Comparison of ENCODE assay signal across 21 cellular contexts in the genomic region with DNA sequence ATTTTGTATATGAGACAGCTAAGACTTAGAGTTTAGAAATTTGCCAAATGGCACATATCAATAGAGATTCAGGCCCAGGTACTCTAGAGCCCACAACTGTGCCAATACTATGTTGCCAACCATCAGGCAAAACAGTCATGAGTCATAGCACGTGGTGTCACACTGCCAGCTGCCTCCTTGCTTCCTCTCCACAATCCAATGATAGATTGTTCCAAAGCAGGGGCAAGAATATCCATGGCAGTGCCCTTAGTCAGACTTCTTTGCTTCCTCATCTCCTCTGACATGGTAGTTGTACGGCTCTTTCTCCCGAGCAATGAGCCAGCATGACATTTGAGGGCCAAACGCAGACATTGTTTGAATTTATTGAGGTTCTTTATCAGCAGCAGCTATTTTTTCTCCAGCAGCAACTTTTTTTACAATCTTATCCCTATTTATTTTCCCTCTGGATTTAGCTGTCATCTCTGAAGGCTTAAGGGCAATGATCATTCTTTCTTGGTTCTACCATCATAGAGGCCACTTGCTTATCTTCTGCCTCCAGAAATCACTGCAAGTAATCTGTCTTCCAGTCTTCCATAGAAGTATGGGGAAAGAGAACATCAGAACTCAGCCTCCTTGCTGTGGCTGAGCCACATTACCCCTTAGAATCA.
DNase-seq lines count a peak whose midpoint lies in the region; ATAC-seq, FAIRE-seq and TF ChIP-seq lines count a peak whose summit lies in the region.
"Had no signal": no experiment of that assay in that cellular context is flagged by ENCODE, and none has a peak within 500 bp of the region (broad histone marks: within the 10 kb centered on the region; RNA-seq: fewer than 3 reads in every experiment).

No MANE protein-coding gene starts in this region.

- H3K4me1 ChIP-seq in right lobe of liver = no peaks in the 10 kb centered on the region

- no peaks in the 10 kb centered on the region for H3K27me3 Mint-ChIP-seq in osteocyte (ENCODE audit: unreplicated experiment)
- H3K27me3 Mint-ChIP-seq: activated naive CD4-positive, alpha-beta T cell treated with anti-CD3 and anti-CD28 coated beads, Interleukin-2, amount 10 ng/mL, durations not matched to agents 7 days and 5 days had no signal

- H3K36me3 Mint-ChIP-seq in osteocyte (ENCODE audit: unreplicated experiment) = no peaks in the 10 kb centered on the region
- H3K36me3 Mint-ChIP-seq: activated naive CD4-positive, alpha-beta T cell treated with anti-CD3 and anti-CD28 coated beads, Interleukin-2, amount 10 ng/mL, durations not matched to agents 7 days and 5 days; immature natural killer cell had no signal

- H3K36me3 ChIP-seq in right lobe of liver = no peaks in the 10 kb centered on the region
- H3K36me3 ChIP-seq: BLaER1, cardiac muscle cell, thoracic aorta had no signal

- intact Hi-C loops in right lobe of liver (cut with DNase I) = no loop called here

- TF ChIP-seq CTCF in osteocyte (IDR thresholded peaks at IDR 0.05) = no peak
- no peak for TF ChIP-seq CTCF in right lobe of liver (IDR thresholded peaks at IDR 0.05)

- H3K9me3 ChIP-seq in right lobe of liver = no peaks in the 10 kb centered on the region
- H3K9me3 ChIP-seq: BLaER1, thoracic aorta had no signal

- H3K4me1 Mint-ChIP-seq in osteocyte (ENCODE audit: unreplicated experiment) = peaks cover 37% of the 10 kb centered on the region
- H3K4me1 Mint-ChIP-seq: activated naive CD4-positive, alpha-beta T cell treated with anti-CD3 and anti-CD28 coated beads, Interleukin-2, amount 10 ng/mL, durations not matched to agents 7 days and 5 days had no signal

- DNase-seq in GM19239 (ENCODE audit: insufficient read length, low spot score) (no peak), NCI-H446 treated with DMSO at 0.1 percent for 48 hours (lab: John Stamatoyannopoulos, UW) (peak; percentile 87), epithelial cell of prostate (ENCODE audit: low read depth, low spot score) (peak; percentile 10), osteocyte (ENCODE audit: extremely low spot score, unreplicated experiment) (no peak), right lobe of liver (no peak), NCI-H82 (lab: John Stamatoyannopoulos, UW) (no peak)
- DNase-seq: activated CD4-positive, alpha-beta T cell treated with anti-CD3 and anti-CD28 coated beads for 4 hours; activated naive CD4-positive, alpha-beta T cell treated with anti-CD3 and anti-CD28 coated beads, Interleukin-2, amount 10 ng/mL, durations not matched to agents 7 days and 5 days; effector CD8-positive, alpha-beta T cell; H7; immature natural killer cell; mesenchymal stem cell; NCI-H1048; SHP77 treated with DMSO at 0.1 percent for 48 hours; stimulated activated CD4-positive, alpha-beta T cell treated with anti-CD3 and anti-CD28 coated beads, Interleukin-4, amount 100 ng/mL, for 1 hour; stimulated activated CD8-positive, alpha-beta memory T cell treated with anti-CD3 and anti-CD28 coated beads, Interleukin-4, amount 100 ng/mL, for 48 hours had no signal

- 49% methylated on average over 4 of the region's 4 CpGs for WGBS in right lobe of liver (ENCODE audit: insufficient coverage, low coverage, low lambda C conversion rate, missing lambda C conversion rate)

- no peak overlapping the region for H3K4me3 ChIP-seq in right lobe of liver
- H3K4me3 ChIP-seq: BLaER1, cardiac muscle cell, thoracic aorta had no signal

- no peak for ATAC-seq in right lobe of liver
- no peak for ATAC-seq in HG03280 (IDR thresholded peaks at IDR 0.05; ENCODE audit: unreplicated experiment)
- ATAC-seq: sciatic nerve had no signal

- peaks cover 4% of the 10 kb centered on the region for H3K9me3 Mint-ChIP-seq in osteocyte (ENCODE audit: unreplicated experiment)
- H3K9me3 Mint-ChIP-seq: activated naive CD4-positive, alpha-beta T cell treated with anti-CD3 and anti-CD28 coated beads, Interleukin-2, amount 10 ng/mL, durations not matched to agents 7 days and 5 days; immature natural killer cell had no signal

- peak; percentile 71 for FAIRE-seq in GM19239 (lab: Jason Lieb, UNC)

- H3K27me3 ChIP-seq in right lobe of liver = no peaks in the 10 kb centered on the region
- H3K27me3 ChIP-seq: cardiac muscle cell had no signal

- peak overlapping the region; percentile 11 for H3K27ac Mint-ChIP-seq in osteocyte (ENCODE audit: unreplicated experiment)
- H3K27ac Mint-ChIP-seq: activated naive CD4-positive, alpha-beta T cell treated with anti-CD3 and anti-CD28 coated beads, Interleukin-2, amount 10 ng/mL, durations not matched to agents 7 days and 5 days; immature natural killer cell had no signal

- H3K4me3 Mint-ChIP-seq in osteocyte (ENCODE audit: unreplicated experiment) = no peak overlapping the region
- H3K4me3 Mint-ChIP-seq: activated naive CD4-positive, alpha-beta T cell treated with anti-CD3 and anti-CD28 coated beads, Interleukin-2, amount 10 ng/mL, durations not matched to agents 7 days and 5 days; immature natural killer cell had no signal

- TF ChIP-seq POLR2A in right lobe of liver (IDR thresholded peaks at IDR 0.05) = no peak

- H3K27ac ChIP-seq in epithelial cell of prostate (peak overlapping the region; percentile 88), right lobe of liver (no peak overlapping the region)
- H3K27ac ChIP-seq: BLaER1, cardiac muscle cell, thoracic aorta had no signal

Comparison
In these comparisons a context has a peak if more than half of its experiments do, and no peak if none do; other contexts are left out.
1. DNase-seq: peak in NCI-H446 treated with DMSO at 0.1 percent for 48 hours (single experiment) and epithelial cell of prostate (single experiment); none in GM19239 (single experiment), osteocyte (single experiment), right lobe of liver (0 of 3) and NCI-H82 (single experiment).